In genomic region chr9:134811079-134811672, GRCh38 we compare ENCODE assay signal across 1 cellular context.
TF ChIP-seq lines count a peak whose summit lies in the region.

No MANE protein-coding gene starts in this region.

TF ChIP-seq in GM23338, 12 proteins besides CTCF, POLR2A, EP300 and RAD21:
- TF ChIP-seq JUNB (IDR thresholded peaks at IDR 0.05; ENCODE audit: unreplicated experiment) (no peak), ZNF331 (CRISPR knock-in tag; IDR thresholded peaks at IDR 0.05; ENCODE audit: low read depth) (no peak), NANOG (IDR thresholded peaks at IDR 0.05; ENCODE audit: borderline replicate concordance) (no peak), EZH2phosphoT487 (IDR thresholded peaks at IDR 0.05; ENCODE audit: unreplicated experiment) (no peak), ZNF114 (CRISPR knock-in tag; IDR thresholded peaks at IDR 0.05) (no peak)
